ENCODE assay signal across 21 cellular contexts in genomic region chrX:23276475-23276874, GRCh38. TPM values are rescaled to one million over a fixed set of nuclear protein-coding genes. Genes with fewer than 3 reads are reported as not detected.
"Had no signal": no experiment of that assay in that cellular context is flagged by ENCODE, and none has a peak within 500 bp of the region (broad histone marks: within the 10 kb centered on the region; RNA-seq: fewer than 3 reads in every experiment).

No MANE protein-coding gene starts in this region.

- H3K9me3 ChIP-seq: esophagus muscularis mucosa, ovary, upper lobe of left lung had no signal

- DNase-seq: activated CD4-positive, alpha-beta T cell treated with anti-CD3 and anti-CD28 coated beads for 4 hours; activated CD4-positive, alpha-beta T cell treated with anti-CD3 and anti-CD28 coated beads, Interleukin-2, amount 50 U/mL, for 4 hours; activated naive CD4-positive, alpha-beta T cell; activated T-cell treated with anti-CD3 and anti-CD28 coated beads for 4 hours; activated T-cell treated with anti-CD3 and anti-CD28 coated beads, Interleukin-2, amount 50 U/mL, for 72 hours; cerebellar nuclear complex; dorsolateral prefrontal cortex; effector memory CD4-positive, alpha-beta T cell; naive thymus-derived CD4-positive, alpha-beta T cell; ovary; retina; stimulated activated CD4-positive, alpha-beta T cell treated with anti-CD3 and anti-CD28 coated beads, Interleukin-4, amount 100 ng/mL, for 24 hours; stimulated activated naive CD8-positive, alpha-beta T cell treated with anti-CD3 and anti-CD28 coated beads, Interleukin-15, amount 100 ng/mL, for 72 hours; substantia nigra; upper lobe of left lung had no signal

- H3K36me3 ChIP-seq: cardiac muscle cell, esophagus muscularis mucosa, ovary, upper lobe of left lung had no signal

- H3K27ac ChIP-seq: cardiac muscle cell, coronary artery, dorsolateral prefrontal cortex, esophagus muscularis mucosa, ovary, upper lobe of left lung had no signal

- H3K4me1 ChIP-seq: esophagus muscularis mucosa, upper lobe of left lung had no signal

- H3K27me3 ChIP-seq: cardiac muscle cell, esophagus muscularis mucosa, ovary, upper lobe of left lung had no signal

- H3K4me3 ChIP-seq: cardiac muscle cell, coronary artery, dorsolateral prefrontal cortex, esophagus muscularis mucosa, ovary, skin epidermis, upper lobe of left lung had no signal

RNA-seq across cellular contexts. Expression of gene PTCHD1, which starts 58.2 kb away (rescaled TPM):
- total RNA-seq: activated naive CD4-positive, alpha-beta T cell treated with anti-CD3 and anti-CD28 coated beads, Interleukin-2, amount 50 U/mL, for 72 hours; activated T-cell treated with anti-CD3 and anti-CD28 coated beads, Interleukin-2, amount 50 U/mL, for 72 hours; naive thymus-derived CD4-positive, alpha-beta T cell; T-helper 1 cell treated with Interleukin-12 subunit alpha and Interleukin-12 subunit beta and Interleukin-4 antibody, amounts not matched to agents 30 ng/mL and 1 ng/mL, for 36 hours had no signal
